ENCODE assay signal across 19 cellular contexts in genomic region chr10:5380395-5380794, GRCh38. TPM values are rescaled to one million over a fixed set of nuclear protein-coding genes. Genes with fewer than 3 reads are reported as not detected.
"Had no signal": no experiment of that assay in that cellular context is flagged by ENCODE, and none has a peak within 500 bp of the region (broad histone marks: within the 10 kb centered on the region; RNA-seq: fewer than 3 reads in every experiment).

No MANE protein-coding gene starts in this region.

RNA-seq across cellular contexts. Expression of gene UCN3, which starts 15.6 kb away (rescaled TPM):
- total RNA-seq: activated naive CD4-positive, alpha-beta T cell treated with anti-CD3 and anti-CD28 coated beads for 36 hours; activated naive CD4-positive, alpha-beta T cell treated with anti-CD3 and anti-CD28 coated beads, Interleukin-2, amount 50 U/mL, for 72 hours; activated naive CD8-positive, alpha-beta T cell treated with anti-CD3 and anti-CD28 coated beads for 36 hours; activated naive CD8-positive, alpha-beta T cell treated with anti-CD3 and anti-CD28 coated beads, Interleukin-2, amount 10 ng/mL, durations not matched to agents 7 days and 5 days; activated T-cell treated with anti-CD3 and anti-CD28 coated beads, Interleukin-2, amount 50 U/mL, for 4 hours; activated T-cell treated with anti-CD3 and anti-CD28 coated beads, Interleukin-2, amount 50 U/mL, for 72 hours; activated T-helper 1 cell treated with anti-CD3 and anti-CD28 coated beads, Interleukin-12 subunit alpha, Interleukin-12 subunit beta, Interleukin-2, Interleukin-4 antibody, amounts not matched to agents 30 ng/mL and 10 ng/mL and 1 ng/mL, durations not matched to agents 14 hours and 24 hours and 36 hours; activated T-helper 17 cell treated with anti-CD3 and anti-CD28 coated beads, Interleukin-2, amount 50 U/mL, for 72 hours; activated T-helper 2 cell treated with anti-CD3 and anti-CD28 coated beads, Interferon-gamma antibody, Interleukin-2, Interleukin-4, amounts not matched to agents 10 μg/mL and 5 μg/mL and 100 μg/mL, durations not matched to agents 14 hours and 24 hours and 36 hours; aorta; ascending aorta; astrocyte; breast epithelium; bronchial epithelial cell; cardiac muscle cell; cardiac septum; chondrocyte had no signal
- polyA plus RNA-seq: cardiac muscle cell had no signal

RNA-seq across cellular contexts. Expression of gene TUBAL3, which starts 24.2 kb away (rescaled TPM):
- total RNA-seq: activated naive CD4-positive, alpha-beta T cell treated with anti-CD3 and anti-CD28 coated beads for 36 hours; activated naive CD4-positive, alpha-beta T cell treated with anti-CD3 and anti-CD28 coated beads, Interleukin-2, amount 50 U/mL, for 72 hours; activated naive CD8-positive, alpha-beta T cell treated with anti-CD3 and anti-CD28 coated beads for 36 hours; activated naive CD8-positive, alpha-beta T cell treated with anti-CD3 and anti-CD28 coated beads, Interleukin-2, amount 10 ng/mL, durations not matched to agents 7 days and 5 days; activated T-cell treated with anti-CD3 and anti-CD28 coated beads, Interleukin-2, amount 50 U/mL, for 4 hours; activated T-cell treated with anti-CD3 and anti-CD28 coated beads, Interleukin-2, amount 50 U/mL, for 72 hours; activated T-helper 1 cell treated with anti-CD3 and anti-CD28 coated beads, Interleukin-12 subunit alpha, Interleukin-12 subunit beta, Interleukin-2, Interleukin-4 antibody, amounts not matched to agents 30 ng/mL and 10 ng/mL and 1 ng/mL, durations not matched to agents 14 hours and 24 hours and 36 hours; activated T-helper 17 cell treated with anti-CD3 and anti-CD28 coated beads, Interleukin-2, amount 50 U/mL, for 72 hours; activated T-helper 2 cell treated with anti-CD3 and anti-CD28 coated beads, Interferon-gamma antibody, Interleukin-2, Interleukin-4, amounts not matched to agents 10 μg/mL and 5 μg/mL and 100 μg/mL, durations not matched to agents 14 hours and 24 hours and 36 hours; adrenal gland; aorta; ascending aorta; astrocyte; body of pancreas; cardiac muscle cell; chondrocyte had no signal
- polyA plus RNA-seq: adrenal gland, cardiac muscle cell had no signal
